ENCODE assay signal across 1 cellular context in the genomic region with DNA sequence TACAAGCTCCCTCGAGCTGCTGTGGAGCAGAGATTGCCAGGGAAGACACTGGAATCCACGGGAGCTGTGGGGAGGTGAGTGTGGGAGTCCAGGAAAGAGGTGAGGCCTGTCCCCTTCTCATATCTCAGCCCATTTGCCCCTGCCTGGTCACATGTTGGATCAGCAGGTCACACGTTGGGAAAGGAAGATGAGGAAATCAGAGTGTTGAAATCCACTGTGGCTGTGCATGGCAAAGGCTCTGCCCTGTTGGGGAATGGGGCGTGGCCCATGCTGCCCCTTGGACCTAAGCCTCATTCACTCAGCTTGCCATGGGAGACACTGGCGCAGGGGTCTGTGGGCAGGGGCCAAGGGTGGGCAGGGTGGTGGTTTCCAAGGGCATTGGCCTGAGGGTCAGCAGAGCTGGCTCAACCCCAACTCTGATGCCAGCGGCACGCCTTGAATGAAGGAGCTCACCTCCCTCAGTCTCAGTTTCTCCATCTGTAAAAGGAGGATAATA.
TF ChIP-seq lines count a peak whose summit lies in the region.

No MANE protein-coding gene starts in this region.

TF ChIP-seq in HepG2, 621 proteins besides CTCF, POLR2A, EP300 and RAD21 (continued from another document and continues in another):
- TF ChIP-seq, protein P1, sequence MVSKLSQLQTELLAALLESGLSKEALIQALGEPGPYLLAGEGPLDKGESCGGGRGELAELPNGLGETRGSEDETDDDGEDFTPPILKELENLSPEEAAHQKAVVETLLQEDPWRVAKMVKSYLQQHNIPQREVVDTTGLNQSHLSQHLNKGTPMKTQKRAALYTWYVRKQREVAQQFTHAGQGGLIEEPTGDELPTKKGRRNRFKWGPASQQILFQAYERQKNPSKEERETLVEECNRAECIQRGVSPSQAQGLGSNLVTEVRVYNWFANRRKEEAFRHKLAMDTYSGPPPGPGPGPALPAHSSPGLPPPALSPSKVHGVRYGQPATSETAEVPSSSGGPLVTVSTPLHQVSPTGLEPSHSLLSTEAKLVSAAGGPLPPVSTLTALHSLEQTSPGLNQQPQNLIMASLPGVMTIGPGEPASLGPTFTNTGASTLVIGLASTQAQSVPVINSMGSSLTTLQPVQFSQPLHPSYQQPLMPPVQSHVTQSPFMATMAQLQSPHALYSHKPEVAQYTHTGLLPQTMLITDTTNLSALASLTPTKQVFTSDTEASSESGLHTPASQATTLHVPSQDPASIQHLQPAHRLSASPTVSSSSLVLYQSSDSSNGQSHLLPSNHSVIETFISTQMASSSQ (IDR thresholded peaks at IDR 0.05; ENCODE audit: low read depth) = peak; percentile 71; the same call in 1 of the 2 replicates
- TF ChIP-seq, protein P1 (CRISPR knock-in tag; IDR thresholded peaks at IDR 0.05; ENCODE audit: borderline replicate concordance) = peak; percentile 92
- TF ChIP-seq, protein P2, sequence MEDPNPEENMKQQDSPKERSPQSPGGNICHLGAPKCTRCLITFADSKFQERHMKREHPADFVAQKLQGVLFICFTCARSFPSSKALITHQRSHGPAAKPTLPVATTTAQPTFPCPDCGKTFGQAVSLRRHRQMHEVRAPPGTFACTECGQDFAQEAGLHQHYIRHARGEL (CRISPR knock-in tag; IDR thresholded peaks at IDR 0.05) = no peak
- TF ChIP-seq, protein P3, sequence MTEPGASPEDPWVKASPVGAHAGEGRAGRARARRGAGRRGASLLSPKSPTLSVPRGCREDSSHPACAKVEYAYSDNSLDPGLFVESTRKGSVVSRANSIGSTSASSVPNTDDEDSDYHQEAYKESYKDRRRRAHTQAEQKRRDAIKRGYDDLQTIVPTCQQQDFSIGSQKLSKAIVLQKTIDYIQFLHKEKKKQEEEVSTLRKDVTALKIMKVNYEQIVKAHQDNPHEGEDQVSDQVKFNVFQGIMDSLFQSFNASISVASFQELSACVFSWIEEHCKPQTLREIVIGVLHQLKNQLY (CRISPR knock-in tag; IDR thresholded peaks at IDR 0.05) = peak; percentile 93
- TF ChIP-seq, protein P4, sequence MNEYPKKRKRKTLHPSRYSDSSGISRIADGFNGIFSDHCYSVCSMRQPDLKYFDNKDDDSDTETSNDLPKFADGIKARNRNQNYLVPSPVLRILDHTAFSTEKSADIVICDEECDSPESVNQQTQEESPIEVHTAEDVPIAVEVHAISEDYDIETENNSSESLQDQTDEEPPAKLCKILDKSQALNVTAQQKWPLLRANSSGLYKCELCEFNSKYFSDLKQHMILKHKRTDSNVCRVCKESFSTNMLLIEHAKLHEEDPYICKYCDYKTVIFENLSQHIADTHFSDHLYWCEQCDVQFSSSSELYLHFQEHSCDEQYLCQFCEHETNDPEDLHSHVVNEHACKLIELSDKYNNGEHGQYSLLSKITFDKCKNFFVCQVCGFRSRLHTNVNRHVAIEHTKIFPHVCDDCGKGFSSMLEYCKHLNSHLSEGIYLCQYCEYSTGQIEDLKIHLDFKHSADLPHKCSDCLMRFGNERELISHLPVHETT (CRISPR knock-in tag; conservative IDR thresholded peaks at IDR 0.05) = peak; percentile 64; the same call in 1 of the 2 replicates
- TF ChIP-seq JUN (CRISPR knock-in tag; IDR thresholded peaks at IDR 0.05) (peak; percentile 60; the same call in 1 of the 2 replicates), ZNF264 (CRISPR knock-in tag; IDR thresholded peaks at IDR 0.05) (peak; percentile 95), TOE1 (CRISPR knock-in tag; IDR thresholded peaks at IDR 0.05) (0 out of 2 replicates have a peak, but pooled peaks have one; percentile 38), ISL2 (CRISPR knock-in tag; IDR thresholded peaks at IDR 0.05) (peak; percentile 85), GATAD2A (CRISPR knock-in tag; IDR thresholded peaks at IDR 0.05) (peak; percentile 100), REL (CRISPR knock-in tag; conservative IDR thresholded peaks at IDR 0.05) (0 out of 2 replicates have a peak, but pooled peaks have one; percentile 37), EEA1 (CRISPR knock-in tag; IDR thresholded peaks at IDR 0.05; ENCODE audit: borderline replicate concordance) (peak; percentile 65; the same call in 1 of the 2 replicates), ZNF230 (CRISPR knock-in tag; IDR thresholded peaks at IDR 0.05) (peak; percentile 70; the same call in 1 of the 2 replicates), SMAD9 (CRISPR knock-in tag; IDR thresholded peaks at IDR 0.05) (0 out of 2 replicates have a peak, but pooled peaks have one; percentile 35), ZSCAN21 (CRISPR knock-in tag; IDR thresholded peaks at IDR 0.05; ENCODE audit: borderline replicate concordance) (peak; percentile 90), ZNF331 (CRISPR knock-in tag; IDR thresholded peaks at IDR 0.05) (peak; percentile 98), SPEN (CRISPR knock-in tag; IDR thresholded peaks at IDR 0.05; ENCODE audit: low read depth) (peak; percentile 88), ZNF121 (CRISPR knock-in tag; IDR thresholded peaks at IDR 0.05) (no peak), ZNF34 (CRISPR knock-in tag; IDR thresholded peaks at IDR 0.05; ENCODE audit: borderline replicate concordance) (no peak), ZNF3 (CRISPR knock-in tag; IDR thresholded peaks at IDR 0.05) (peak; percentile 70; the same call in 1 of the 2 replicates), ZSCAN29 (CRISPR knock-in tag; conservative IDR thresholded peaks at IDR 0.05) (no peak), ZNF605 (CRISPR knock-in tag; IDR thresholded peaks at IDR 0.05) (peak; percentile 51; the same call in 1 of the 2 replicates), ZBTB3 (CRISPR knock-in tag; IDR thresholded peaks at IDR 0.05; ENCODE audit: borderline replicate concordance, low read depth) (no peak; the same call in 1 of the 2 replicates), MYNN (CRISPR knock-in tag; IDR thresholded peaks at IDR 0.05; ENCODE audit: low read depth) (no peak), ZNF441 (CRISPR knock-in tag; IDR thresholded peaks at IDR 0.05; ENCODE audit: borderline replicate concordance) (0 out of 2 replicates have a peak, but pooled peaks have one; percentile 32), ZNF274 (CRISPR knock-in tag; IDR thresholded peaks at IDR 0.05) (peak; percentile 77), ZNF749 (CRISPR knock-in tag; IDR thresholded peaks at IDR 0.05; ENCODE audit: borderline replicate concordance) (peak; percentile 79; the same call in 1 of the 2 replicates), KLF16 (CRISPR knock-in tag; IDR thresholded peaks at IDR 0.05) (peak in 1 of 2 experiments; percentile 98; a peak in 2 of 4 replicates), EZH2 (conservative IDR thresholded peaks at IDR 0.05; ENCODE audit: low read depth, low read length) (no peak), ZNF569 (CRISPR knock-in tag; IDR thresholded peaks at IDR 0.05; ENCODE audit: borderline replicate concordance) (no peak), ZFP37 (CRISPR knock-in tag; IDR thresholded peaks at IDR 0.05; ENCODE audit: borderline replicate concordance) (peak; percentile 83; the same call in 1 of the 2 replicates), DPF2 (CRISPR knock-in tag; IDR thresholded peaks at IDR 0.05; ENCODE audit: borderline replicate concordance, low read depth) (peak; percentile 96)
- TF ChIP-seq, protein P5, sequence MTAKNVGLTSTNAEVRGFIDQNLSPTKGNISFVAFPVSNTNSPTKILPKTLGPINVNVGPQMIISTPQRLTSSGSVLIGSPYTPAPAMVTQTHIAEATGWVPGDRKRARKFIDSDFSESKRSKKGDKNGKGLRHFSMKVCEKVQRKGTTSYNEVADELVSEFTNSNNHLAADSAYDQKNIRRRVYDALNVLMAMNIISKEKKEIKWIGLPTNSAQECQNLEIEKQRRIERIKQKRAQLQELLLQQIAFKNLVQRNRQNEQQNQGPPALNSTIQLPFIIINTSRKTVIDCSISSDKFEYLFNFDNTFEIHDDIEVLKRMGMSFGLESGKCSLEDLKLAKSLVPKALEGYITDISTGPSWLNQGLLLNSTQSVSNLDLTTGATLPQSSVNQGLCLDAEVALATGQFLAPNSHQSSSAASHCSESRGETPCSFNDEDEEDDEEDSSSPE (CRISPR knock-in tag; IDR thresholded peaks at IDR 0.05) = peak; percentile 86
- TF ChIP-seq, protein P6, sequence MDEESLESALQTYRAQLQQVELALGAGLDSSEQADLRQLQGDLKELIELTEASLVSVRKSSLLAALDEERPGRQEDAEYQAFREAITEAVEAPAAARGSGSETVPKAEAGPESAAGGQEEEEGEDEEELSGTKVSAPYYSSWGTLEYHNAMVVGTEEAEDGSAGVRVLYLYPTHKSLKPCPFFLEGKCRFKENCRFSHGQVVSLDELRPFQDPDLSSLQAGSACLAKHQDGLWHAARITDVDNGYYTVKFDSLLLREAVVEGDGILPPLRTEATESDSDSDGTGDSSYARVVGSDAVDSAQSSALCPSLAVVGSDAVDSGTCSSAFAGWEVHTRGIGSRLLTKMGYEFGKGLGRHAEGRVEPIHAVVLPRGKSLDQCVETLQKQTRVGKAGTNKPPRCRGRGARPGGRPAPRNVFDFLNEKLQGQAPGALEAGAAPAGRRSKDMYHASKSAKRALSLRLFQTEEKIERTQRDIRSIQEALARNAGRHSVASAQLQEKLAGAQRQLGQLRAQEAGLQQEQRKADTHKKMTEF (CRISPR knock-in tag; IDR thresholded peaks at IDR 0.05) = peak; percentile 93; the same call in 1 of the 2 replicates
- TF ChIP-seq, protein P7, sequence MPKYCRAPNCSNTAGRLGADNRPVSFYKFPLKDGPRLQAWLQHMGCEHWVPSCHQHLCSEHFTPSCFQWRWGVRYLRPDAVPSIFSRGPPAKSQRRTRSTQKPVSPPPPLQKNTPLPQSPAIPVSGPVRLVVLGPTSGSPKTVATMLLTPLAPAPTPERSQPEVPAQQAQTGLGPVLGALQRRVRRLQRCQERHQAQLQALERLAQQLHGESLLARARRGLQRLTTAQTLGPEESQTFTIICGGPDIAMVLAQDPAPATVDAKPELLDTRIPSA (CRISPR knock-in tag; IDR thresholded peaks at IDR 0.05; ENCODE audit: borderline replicate concordance) = no peak
- TF ChIP-seq, protein P8, sequence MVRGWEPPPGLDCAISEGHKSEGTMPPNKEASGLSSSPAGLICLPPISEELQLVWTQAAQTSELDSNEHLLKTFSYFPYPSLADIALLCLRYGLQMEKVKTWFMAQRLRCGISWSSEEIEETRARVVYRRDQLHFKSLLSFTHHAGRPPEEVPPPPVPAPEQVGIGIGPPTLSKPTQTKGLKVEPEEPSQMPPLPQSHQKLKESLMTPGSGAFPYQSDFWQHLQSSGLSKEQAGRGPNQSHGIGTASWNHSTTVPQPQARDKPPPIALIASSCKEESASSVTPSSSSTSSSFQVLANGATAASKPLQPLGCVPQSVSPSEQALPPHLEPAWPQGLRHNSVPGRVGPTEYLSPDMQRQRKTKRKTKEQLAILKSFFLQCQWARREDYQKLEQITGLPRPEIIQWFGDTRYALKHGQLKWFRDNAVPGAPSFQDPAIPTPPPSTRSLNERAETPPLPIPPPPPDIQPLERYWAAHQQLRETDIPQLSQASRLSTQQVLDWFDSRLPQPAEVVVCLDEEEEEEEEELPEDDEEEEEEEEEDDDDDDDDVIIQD (CRISPR knock-in tag; IDR thresholded peaks at IDR 0.05; ENCODE audit: low read depth) = peak; percentile 93
- TF ChIP-seq, protein P9, sequence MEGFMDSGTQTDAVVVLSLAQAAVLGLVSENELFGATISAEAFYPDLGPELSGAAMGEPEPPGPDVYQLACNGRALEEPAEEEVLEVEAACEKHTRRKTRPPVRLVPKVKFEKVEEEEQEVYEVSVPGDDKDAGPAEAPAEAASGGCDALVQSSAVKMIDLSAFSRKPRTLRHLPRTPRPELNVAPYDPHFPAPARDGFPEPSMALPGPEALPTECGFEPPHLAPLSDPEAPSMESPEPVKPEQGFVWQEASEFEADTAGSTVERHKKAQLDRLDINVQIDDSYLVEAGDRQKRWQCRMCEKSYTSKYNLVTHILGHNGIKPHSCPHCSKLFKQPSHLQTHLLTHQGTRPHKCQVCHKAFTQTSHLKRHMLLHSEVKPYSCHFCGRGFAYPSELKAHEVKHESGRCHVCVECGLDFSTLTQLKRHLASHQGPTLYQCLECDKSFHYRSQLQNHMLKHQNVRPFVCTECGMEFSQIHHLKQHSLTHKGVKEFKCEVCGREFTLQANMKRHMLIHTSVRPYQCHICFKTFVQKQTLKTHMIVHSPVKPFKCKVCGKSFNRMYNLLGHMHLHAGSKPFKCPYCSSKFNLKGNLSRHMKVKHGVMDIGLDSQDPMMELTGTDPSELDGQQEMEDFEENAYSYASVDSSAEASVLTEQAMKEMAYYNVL (CRISPR knock-in tag; IDR thresholded peaks at IDR 0.05; ENCODE audit: borderline replicate concordance) = peak; percentile 87; the same call in 1 of the 2 replicates
- TF ChIP-seq, protein P10, sequence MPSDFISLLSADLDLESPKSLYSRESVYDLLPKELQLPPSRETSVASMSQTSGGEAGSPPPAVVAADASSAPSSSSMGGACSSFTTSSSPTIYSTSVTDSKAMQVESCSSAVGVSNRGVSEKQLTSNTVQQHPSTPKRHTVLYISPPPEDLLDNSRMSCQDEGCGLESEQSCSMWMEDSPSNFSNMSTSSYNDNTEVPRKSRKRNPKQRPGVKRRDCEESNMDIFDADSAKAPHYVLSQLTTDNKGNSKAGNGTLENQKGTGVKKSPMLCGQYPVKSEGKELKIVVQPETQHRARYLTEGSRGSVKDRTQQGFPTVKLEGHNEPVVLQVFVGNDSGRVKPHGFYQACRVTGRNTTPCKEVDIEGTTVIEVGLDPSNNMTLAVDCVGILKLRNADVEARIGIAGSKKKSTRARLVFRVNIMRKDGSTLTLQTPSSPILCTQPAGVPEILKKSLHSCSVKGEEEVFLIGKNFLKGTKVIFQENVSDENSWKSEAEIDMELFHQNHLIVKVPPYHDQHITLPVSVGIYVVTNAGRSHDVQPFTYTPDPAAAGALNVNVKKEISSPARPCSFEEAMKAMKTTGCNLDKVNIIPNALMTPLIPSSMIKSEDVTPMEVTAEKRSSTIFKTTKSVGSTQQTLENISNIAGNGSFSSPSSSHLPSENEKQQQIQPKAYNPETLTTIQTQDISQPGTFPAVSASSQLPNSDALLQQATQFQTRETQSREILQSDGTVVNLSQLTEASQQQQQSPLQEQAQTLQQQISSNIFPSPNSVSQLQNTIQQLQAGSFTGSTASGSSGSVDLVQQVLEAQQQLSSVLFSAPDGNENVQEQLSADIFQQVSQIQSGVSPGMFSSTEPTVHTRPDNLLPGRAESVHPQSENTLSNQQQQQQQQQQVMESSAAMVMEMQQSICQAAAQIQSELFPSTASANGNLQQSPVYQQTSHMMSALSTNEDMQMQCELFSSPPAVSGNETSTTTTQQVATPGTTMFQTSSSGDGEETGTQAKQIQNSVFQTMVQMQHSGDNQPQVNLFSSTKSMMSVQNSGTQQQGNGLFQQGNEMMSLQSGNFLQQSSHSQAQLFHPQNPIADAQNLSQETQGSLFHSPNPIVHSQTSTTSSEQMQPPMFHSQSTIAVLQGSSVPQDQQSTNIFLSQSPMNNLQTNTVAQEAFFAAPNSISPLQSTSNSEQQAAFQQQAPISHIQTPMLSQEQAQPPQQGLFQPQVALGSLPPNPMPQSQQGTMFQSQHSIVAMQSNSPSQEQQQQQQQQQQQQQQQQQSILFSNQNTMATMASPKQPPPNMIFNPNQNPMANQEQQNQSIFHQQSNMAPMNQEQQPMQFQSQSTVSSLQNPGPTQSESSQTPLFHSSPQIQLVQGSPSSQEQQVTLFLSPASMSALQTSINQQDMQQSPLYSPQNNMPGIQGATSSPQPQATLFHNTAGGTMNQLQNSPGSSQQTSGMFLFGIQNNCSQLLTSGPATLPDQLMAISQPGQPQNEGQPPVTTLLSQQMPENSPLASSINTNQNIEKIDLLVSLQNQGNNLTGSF (CRISPR knock-in tag; IDR thresholded peaks at IDR 0.05) = 0 out of 2 replicates have a peak, but pooled peaks have one; percentile 25
